Comparison of ENCODE assay signal across 8 cellular contexts in the genomic region with DNA sequence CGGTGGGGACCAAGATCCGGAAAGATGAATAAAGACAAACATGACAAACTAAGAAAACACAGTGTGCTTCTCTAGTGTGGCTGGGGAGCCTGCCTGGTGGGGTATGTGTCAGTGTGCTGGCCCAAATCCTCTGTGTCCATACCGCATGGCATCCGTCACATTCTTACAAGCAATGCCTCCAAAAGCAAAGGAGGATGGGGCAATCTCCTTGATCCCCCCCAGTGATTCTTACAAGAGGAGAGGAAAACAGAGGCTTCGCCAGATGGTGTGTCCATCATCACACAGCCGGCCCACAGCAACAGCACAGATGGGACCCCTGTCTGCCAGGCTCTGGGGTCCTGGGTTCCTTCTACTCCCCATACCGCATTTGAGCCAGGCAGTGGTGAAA. TPM values are rescaled to one million over a fixed set of nuclear protein-coding genes. Genes with fewer than 3 reads are reported as not detected.
A peak's percentile ranks its signal among the peaks of the same experiment; 100 is the strongest.
DNase-seq lines count a peak whose midpoint lies in the region; FAIRE-seq lines count a peak whose summit lies in the region.

No MANE protein-coding gene starts in this region.

- H3K4me3 ChIP-seq in SJCRH30 (peak overlapping the region; percentile 64), rectal smooth muscle tissue (ENCODE audit: low read length) (peak overlapping the region; percentile 65)

- no peaks in the 10 kb centered on the region for H3K4me1 ChIP-seq in SJCRH30
- peaks cover 26% of the 10 kb centered on the region for H3K4me1 ChIP-seq in rectal smooth muscle tissue (ENCODE audit: control insufficient read depth, insufficient read depth, low read length)

- peak; percentile 46 for DNase-seq in Daoy (ENCODE audit: low read depth)
- DNase-seq in SJCRH30, result peak; percentile 25 to 49
- DNase-seq in fibroblast of gingiva (ENCODE audit: low read depth), result peak; percentile 87
- DNase-seq in GM19239 (ENCODE audit: insufficient read length, low spot score), result no peak
- no peak for DNase-seq in NCI-H226
- DNase-seq in NCI-H2196 (lab: John Stamatoyannopoulos, UW; ENCODE audit: unreplicated experiment), result no peak
- no peak for DNase-seq in NCI-H345 (lab: John Stamatoyannopoulos, UW)

- H3K27me3 ChIP-seq in SJCRH30 (no peaks in the 10 kb centered on the region), rectal smooth muscle tissue (ENCODE audit: control insufficient read depth, insufficient read depth, low read length) (no peaks in the 10 kb centered on the region)

- peak overlapping the region; percentile 75 for H3K9ac ChIP-seq in rectal smooth muscle tissue (ENCODE audit: low read length)

- no peak for FAIRE-seq in GM19239 (lab: Jason Lieb, UNC)

- H3K9me3 ChIP-seq in SJCRH30 (replicated peaks), result no peaks in the 10 kb centered on the region

- H3K36me3 ChIP-seq in SJCRH30 (no peaks in the 10 kb centered on the region), rectal smooth muscle tissue (ENCODE audit: control insufficient read depth, insufficient read depth, low read length) (no peaks in the 10 kb centered on the region)

- peak overlapping the region; percentile 1; the same call in 1 of the 2 replicates for H3K27ac ChIP-seq in SJCRH30
- peak overlapping the region; percentile 94 for H3K27ac ChIP-seq in rectal smooth muscle tissue (ENCODE audit: low read depth, low read length)

RNA-seq across cellular contexts. Expression of a gene that starts 0.6 kb away (rescaled TPM):
- total RNA-seq in Daoy (2014; rRNA removed; shearing (Covaris generic)), result 6.7 and 9.5 TPM in 2 replicates
- total RNA-seq in SJCRH30 (2014; rRNA removed; shearing (Covaris generic)), result 4.0 and 6.8 TPM in 2 replicates

RNA-seq across cellular contexts. Expression of a gene that starts 13.7 kb away (rescaled TPM):
- 0.06 and 0.18 TPM in 2 replicates for total RNA-seq in Daoy (2014; rRNA removed; shearing (Covaris generic))
- total RNA-seq in SJCRH30 (2014; rRNA removed; shearing (Covaris generic)), result 0.05 and 0.12 TPM in 2 replicates

RNA-seq across cellular contexts. Expression of a gene that starts 17.3 kb away (rescaled TPM):
- total RNA-seq in Daoy (2014; rRNA removed; shearing (Covaris generic)), result 9.9 and 12.4 TPM in 2 replicates
- 8.1 and 8.3 TPM in 2 replicates for total RNA-seq in SJCRH30 (2014; rRNA removed; shearing (Covaris generic))

RNA-seq across cellular contexts. Expression of a gene that starts 25.9 kb away (rescaled TPM):
- total RNA-seq in Daoy (2014; rRNA removed; shearing (Covaris generic)), result 22.7 and 22.8 TPM in 2 replicates
- total RNA-seq in SJCRH30 (2014; rRNA removed; shearing (Covaris generic)), result 40.3 and 41.0 TPM in 2 replicates

RNA-seq across cellular contexts. Expression of a gene that starts 35.9 kb away (rescaled TPM):
- total RNA-seq in Daoy (2014; rRNA removed; shearing (Covaris generic)), result 0.46 and 0.57 TPM in 2 replicates
- total RNA-seq in SJCRH30 (2014; rRNA removed; shearing (Covaris generic)), result 1.3 and 2.1 TPM in 2 replicates

Comparison
In these comparisons a context has a peak if more than half of its experiments do, and no peak if none do; other contexts are left out.
1. DNase-seq: peak in Daoy (single experiment), SJCRH30 (2 of 2) and fibroblast of gingiva (single experiment); none in GM19239 (single experiment), NCI-H226 (single experiment), NCI-H2196 (single experiment) and NCI-H345 (single experiment).